In the genomic region with DNA sequence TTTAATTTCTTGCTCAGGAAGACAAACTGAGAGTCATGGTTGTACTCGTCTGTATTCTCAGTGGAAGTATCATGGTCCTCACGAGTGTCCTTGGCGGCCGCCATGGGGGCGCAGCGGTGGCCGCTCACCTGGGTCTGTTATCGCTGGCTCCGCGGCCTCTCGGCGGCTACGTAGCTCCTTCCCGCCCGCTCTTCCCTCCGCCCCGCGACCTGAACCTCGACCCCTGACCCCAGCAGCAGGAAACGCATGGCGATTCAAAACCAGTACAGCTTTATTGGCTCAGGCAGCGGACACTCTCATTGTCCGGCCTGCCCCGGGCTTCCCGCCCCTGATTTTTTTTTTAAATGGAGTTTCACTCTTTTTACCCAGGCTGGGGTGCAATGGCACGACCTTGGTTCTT, we compare ENCODE assay signal across 8 cellular contexts.
"Had no signal": no experiment of that assay in that cellular context is flagged by ENCODE, and none has a peak within 500 bp of the region (broad histone marks: within the 10 kb centered on the region; RNA-seq: fewer than 3 reads in every experiment).

No MANE protein-coding gene starts in this region.

- H3K4me3 ChIP-seq: GM12878 had no signal

- DNase-seq: GDM1, GF-D8 had no signal

- ATAC-seq: GM12878 had no signal

- FAIRE-seq: G401.6, GM12878, GM12891, GM12892, GM18507, GM19239 had no signal
